Comparison of ENCODE assay signal across 9 cellular contexts in the genomic region with DNA sequence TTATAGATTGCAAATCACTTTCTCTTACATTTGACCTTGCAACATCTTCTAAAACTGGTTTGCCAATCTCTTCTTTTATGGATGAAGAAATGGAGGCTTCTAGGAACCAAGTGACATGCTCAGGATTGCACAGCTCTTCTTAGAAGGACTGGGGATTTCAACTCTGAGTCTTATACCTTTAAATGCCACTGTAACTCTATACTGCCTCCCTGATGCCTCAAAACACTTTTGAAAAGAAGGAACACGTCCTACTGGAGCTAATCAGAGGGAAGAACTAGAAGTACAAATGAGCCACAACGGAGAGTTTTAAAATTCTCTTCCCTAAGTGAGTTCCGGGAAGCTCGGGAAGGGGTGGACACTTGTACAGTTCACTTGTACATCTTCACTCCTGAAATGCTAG. TPM values are rescaled to one million over a fixed set of nuclear protein-coding genes. Genes with fewer than 3 reads are reported as not detected.
DNase-seq lines count a peak whose midpoint lies in the region; ATAC-seq and TF ChIP-seq lines count a peak whose summit lies in the region.
"Had no signal": no experiment of that assay in that cellular context is flagged by ENCODE, and none has a peak within 500 bp of the region (broad histone marks: within the 10 kb centered on the region; RNA-seq: fewer than 3 reads in every experiment).

No MANE protein-coding gene starts in this region.

- peaks cover 45% of the 10 kb centered on the region for H3K4me1 Mint-ChIP-seq in CD14-positive monocyte
- peaks cover 9 to 15% (median 12%) of the 10 kb centered on the region in 3 donors for H3K4me1 Mint-ChIP-seq in T-cell
- H3K4me1 Mint-ChIP-seq: activated T-helper 17 cell treated with anti-CD3 and anti-CD28 coated beads, Interleukin-2, amount 50 U/mL, for 72 hours had no signal

- POLR2A ChIA-PET in T-cell (lab: Charles Lee): no interaction called here

- H3K36me3 Mint-ChIP-seq in CD14-positive monocyte: no peaks in the 10 kb centered on the region
- H3K36me3 Mint-ChIP-seq in T-cell: no peaks in the 10 kb centered on the region

- H3K4me3 Mint-ChIP-seq in CD14-positive monocyte: peak overlapping the region; percentile 92 to 96
- peak overlapping the region in 1 of 3 donors; percentile 65 for H3K4me3 Mint-ChIP-seq in T-cell
- H3K4me3 Mint-ChIP-seq: activated T-helper 17 cell treated with anti-CD3 and anti-CD28 coated beads, Interleukin-2, amount 50 U/mL, for 72 hours had no signal

- no peaks in the 10 kb centered on the region for H3K9me3 ChIP-seq in neuron (ENCODE audit: low read length)

- H3K27me3 ChIP-seq in neuron (ENCODE audit: insufficient read depth, low read length): peaks cover 31% of the 10 kb centered on the region

- peak overlapping the region; percentile 99 for H2AFZ ChIP-seq in neuron (ENCODE audit: low read depth, low read length)

- peaks cover 0 to 2% (median 0%) of the 10 kb centered on the region in 7 donors for H3K9me3 Mint-ChIP-seq in CD14-positive monocyte
- H3K9me3 Mint-ChIP-seq in T-cell: no peaks in the 10 kb centered on the region
- H3K9me3 Mint-ChIP-seq: activated T-helper 17 cell treated with anti-CD3 and anti-CD28 coated beads, Interleukin-2, amount 50 U/mL, for 72 hours had no signal

- H3K4me3 ChIP-seq in epithelial cell of esophagus (ENCODE audit: low read length) (peak overlapping the region; percentile 71), neuron (ENCODE audit: low read length) (peak overlapping the region; percentile 53)

- no peak for TF ChIP-seq CTCF in CD14-positive monocyte (IDR thresholded peaks at IDR 0.05)
- no peak for TF ChIP-seq CTCF in epithelial cell of esophagus (IDR thresholded peaks at IDR 0.05; ENCODE audit: insufficient read depth, low read depth, low read length, missing control alignments)

- H3K4me1 ChIP-seq in neuron (ENCODE audit: insufficient read depth, low read length): peaks cover 10% of the 10 kb centered on the region

- H3K27me3 Mint-ChIP-seq in CD14-positive monocyte (ENCODE audit: low read depth in 3 of 3): peaks cover 0 to 5% (median 0%) of the 10 kb centered on the region in 3 donors
- peaks cover 49 to 59% of the 10 kb centered on the region in 2 donors for H3K27me3 Mint-ChIP-seq in T-cell

- ATAC-seq in T-cell (replicated peaks in 1 of 4) (no peak), GM19467 (IDR thresholded peaks at IDR 0.05; ENCODE audit: unreplicated experiment) (no peak), GM19463 (IDR thresholded peaks at IDR 0.05; ENCODE audit: unreplicated experiment) (no peak)
- ATAC-seq: activated T-helper 17 cell treated with anti-CD3 and anti-CD28 coated beads, Interleukin-2, amount 50 U/mL, for 72 hours had no signal

- H3K27ac Mint-ChIP-seq in CD14-positive monocyte (peak overlapping the region in 6 of 7 donors; percentile 33 to 89 (median 82)), T-cell (no peak overlapping the region)
- H3K27ac Mint-ChIP-seq: activated T-helper 17 cell treated with anti-CD3 and anti-CD28 coated beads, Interleukin-2, amount 50 U/mL, for 72 hours had no signal

- DNase-seq in CD14-positive monocyte (ENCODE audit: low spot score): no peak
- peak; percentile 1 for DNase-seq in NCI-H524 treated with DMSO at 0.1 percent for 48 hours (lab: John Stamatoyannopoulos, UW)
- DNase-seq in epithelial cell of esophagus (ENCODE audit: low read depth): peak; percentile 27
- DNase-seq in T-cell: no peak
- DNase-seq in DMS53 (lab: John Stamatoyannopoulos, UW): no peak

- intact Hi-C loops in CD14-positive monocyte (cut with micrococcal nuclease): no loop called here

- CTCF ChIA-PET in T-cell (lab: Charles Lee): no interaction called here

- no peaks in the 10 kb centered on the region for H3K36me3 ChIP-seq in neuron (ENCODE audit: insufficient read depth, low read length)

RNA-seq across cellular contexts. Expression of gene MITF, which starts 1.0 kb away (rescaled TPM):
- 10 to 100 TPM; 12.1 to 15.1 TPM for polyA plus RNA-seq in CD14-positive monocyte
- total RNA-seq in T-cell: under 1 TPM in 4 of 5 donors, not detected in 1; 0.09 to 0.51 (median 0.24) TPM
- total RNA-seq: activated T-helper 17 cell treated with anti-CD3 and anti-CD28 coated beads, Interleukin-2, amount 50 U/mL, for 72 hours had no signal

Comparison
In these comparisons a context has a peak if more than half of its experiments do, and no peak if none do; other contexts are left out.
1. DNase-seq: peak in NCI-H524 treated with DMSO at 0.1 percent for 48 hours (single experiment) and epithelial cell of esophagus (single experiment); none in CD14-positive monocyte (single experiment), T-cell (0 of 34) and DMS53 (single experiment).
2. H3K27ac Mint-ChIP-seq: peak in CD14-positive monocyte (6 of 7); none in T-cell (0 of 2).